ENCODE assay signal across 27 cellular contexts in genomic region chr7:18145160-18145559, GRCh38.
"Had no signal": no experiment of that assay in that cellular context is flagged by ENCODE, and none has a peak within 500 bp of the region (broad histone marks: within the 10 kb centered on the region; RNA-seq: fewer than 3 reads in every experiment).

No MANE protein-coding gene starts in this region.

- H3K4me1 Mint-ChIP-seq: immature natural killer cell; naive thymus-derived CD8-positive, alpha-beta T cell; nephron had no signal

- H3K4me3 ChIP-seq: left lung, lower lobe of right lung, right atrium auricular region, right lobe of liver, smooth muscle cell, tibial nerve, uterus had no signal

- H3K9me3 ChIP-seq: left lung, lower lobe of right lung, right atrium auricular region, right lobe of liver, tibial nerve, uterus had no signal

- H3K9ac ChIP-seq: parathyroid adenoma had no signal

- ATAC-seq: left colon; left lung; lower lobe of right lung; naive thymus-derived CD8-positive, alpha-beta T cell; right lobe of liver had no signal

- H3K36me3 Mint-ChIP-seq: immature natural killer cell; naive thymus-derived CD8-positive, alpha-beta T cell; stimulated activated naive B cell treated with anti-CD40 and anti-IgM and Interleukin-4, amounts not matched to agents 10 μg/mL and 1 μg/mL and 100 μg/mL, for 72 hours; type B pancreatic cell had no signal

- FAIRE-seq: islet of Langerhans, kidney had no signal

- H3K36me3 ChIP-seq: left lung, lower lobe of right lung, right atrium auricular region, right lobe of liver, tibial nerve, uterus had no signal

- H3K27ac ChIP-seq: left lung, lower lobe of right lung, parathyroid adenoma, right atrium auricular region, right lobe of liver, tibial nerve, uterus had no signal

- H3K4me2 ChIP-seq: smooth muscle cell had no signal

- H3K9me3 Mint-ChIP-seq: immature natural killer cell; naive thymus-derived CD8-positive, alpha-beta T cell; nephron; neural crest cell; stimulated activated naive B cell treated with anti-CD40 and anti-IgM and Interleukin-4, amounts not matched to agents 10 μg/mL and 1 μg/mL and 100 μg/mL, for 72 hours; stimulated activated naive CD8-positive, alpha-beta T cell treated with anti-CD3 and anti-CD28 coated beads, Interleukin-15, Interleukin-2, amounts not matched to agents 100 ng/mL and 50 ng/mL, for 24 hours; type B pancreatic cell had no signal

- H3K4me1 ChIP-seq: left lung, lower lobe of right lung, parathyroid adenoma, right atrium auricular region, right lobe of liver, tibial nerve, uterus had no signal

- H3K27ac Mint-ChIP-seq: immature natural killer cell; naive thymus-derived CD8-positive, alpha-beta T cell; nephron; stimulated activated naive B cell treated with anti-CD40 and anti-IgM and Interleukin-4, amounts not matched to agents 10 μg/mL and 1 μg/mL and 100 μg/mL, for 72 hours; stimulated activated naive CD8-positive, alpha-beta T cell treated with anti-CD3 and anti-CD28 coated beads, Interleukin-15, Interleukin-2, amounts not matched to agents 100 ng/mL and 50 ng/mL, for 24 hours; type B pancreatic cell had no signal

- H3K4me3 Mint-ChIP-seq: immature natural killer cell; naive thymus-derived CD8-positive, alpha-beta T cell; nephron; neural crest cell; stimulated activated naive B cell treated with anti-CD40 and anti-IgM and Interleukin-4, amounts not matched to agents 10 μg/mL and 1 μg/mL and 100 μg/mL, for 72 hours; stimulated activated naive CD8-positive, alpha-beta T cell treated with anti-CD3 and anti-CD28 coated beads, Interleukin-15, Interleukin-2, amounts not matched to agents 100 ng/mL and 50 ng/mL, for 24 hours; type B pancreatic cell had no signal

- H3K79me2 ChIP-seq: parathyroid adenoma had no signal

- DNase-seq: hypothalamus; immature natural killer cell; kidney; left colon; left lung; lower lobe of right lung; mammary epithelial cell; mesenchymal stem cell; naive thymus-derived CD8-positive, alpha-beta T cell; occipital lobe; right lobe of liver; stimulated activated CD4-positive, alpha-beta T cell treated with anti-CD3 and anti-CD28 coated beads, Interleukin-1b, Interleukin-23, amount 100 ng/mL, for 48 hours; stimulated activated CD4-positive, alpha-beta T cell treated with anti-CD3 and anti-CD28 coated beads, Interleukin-2, amount 100 ng/mL, for 48 hours; stimulated activated CD4-positive, alpha-beta T cell treated with anti-CD3 and anti-CD28 coated beads, Interleukin-4, amount 100 ng/mL, for 4 hours; stimulated activated CD8-positive, alpha-beta memory T cell treated with anti-CD3 and anti-CD28 coated beads, Interleukin-4, amount 100 ng/mL, for 48 hours; stimulated activated naive B cell treated with anti-CD40 and anti-IgM and Interleukin-4, amounts not matched to agents 10 μg/mL and 1 μg/mL and 100 μg/mL, for 72 hours; substantia nigra; uterus had no signal

- H2AFZ ChIP-seq: parathyroid adenoma had no signal

- H3K27me3 ChIP-seq: left lung, right atrium auricular region, right lobe of liver, tibial nerve, uterus had no signal
